ENCODE assay signal across 1 cellular context in genomic region chr12:46664771-46665287, GRCh38.
A peak's percentile ranks its signal among the peaks of the same experiment; 100 is the strongest.
TF ChIP-seq lines count a peak whose summit lies in the region.

No MANE protein-coding gene starts in this region.

TF ChIP-seq in HEK293, 187 proteins besides CTCF, POLR2A, EP300 and RAD21 (continued from another document and continues in another):
- TF ChIP-seq ZNF280C (tag by site-specific recombination; IDR thresholded peaks at IDR 0.05), result no peak
- TF ChIP-seq ZBTB44 (tag by site-specific recombination; IDR thresholded peaks at IDR 0.05), result peak; percentile 10; the same call in 1 of the 2 replicates
- no peak for TF ChIP-seq ZNF530 (tag by site-specific recombination; IDR thresholded peaks at IDR 0.05; ENCODE audit: low read depth)
- no peak for TF ChIP-seq KLF1 (tag by site-specific recombination; IDR thresholded peaks at IDR 0.05)
- no peak for TF ChIP-seq EGR2 (tag by site-specific recombination; IDR thresholded peaks at IDR 0.05; ENCODE audit: low read depth)
- no peak for TF ChIP-seq ZNF169 (tag by site-specific recombination; IDR thresholded peaks at IDR 0.05)
- no peak for TF ChIP-seq ZNF560 (tag by site-specific recombination; IDR thresholded peaks at IDR 0.05; ENCODE audit: borderline replicate concordance)
- no peak for TF ChIP-seq ZNF580 (tag by site-specific recombination; IDR thresholded peaks at IDR 0.05)
- TF ChIP-seq ZFP69B (tag by site-specific recombination; IDR thresholded peaks at IDR 0.05), result 0 out of 2 replicates have a peak, but pooled peaks have one; percentile 39
- TF ChIP-seq HOXC10 (CRISPR knock-in tag; IDR thresholded peaks at IDR 0.05), result no peak
- TF ChIP-seq FEZF1 (tag by site-specific recombination; IDR thresholded peaks at IDR 0.05), result no peak
- TF ChIP-seq ZNF830 (tag by site-specific recombination; IDR thresholded peaks at IDR 0.05; ENCODE audit: low read depth), result no peak
- 0 out of 2 replicates have a peak, but pooled peaks have one; percentile 13 for TF ChIP-seq ZBTB17 (tag by site-specific recombination; IDR thresholded peaks at IDR 0.05)
- TF ChIP-seq ZNF707 (tag by site-specific recombination; IDR thresholded peaks at IDR 0.05), result no peak
- peak; percentile 91 for TF ChIP-seq PRDM4 (tag by site-specific recombination; IDR thresholded peaks at IDR 0.05)
- TF ChIP-seq ZNF514 (tag by site-specific recombination; IDR thresholded peaks at IDR 0.05), result no peak
- TF ChIP-seq ZBTB11 (tag by site-specific recombination; conservative IDR thresholded peaks at IDR 0.05; ENCODE audit: low read depth), result no peak
- TF ChIP-seq ZNF600 (tag by site-specific recombination; IDR thresholded peaks at IDR 0.05), result peak; percentile 85
- TF ChIP-seq ZNF114 (tag by site-specific recombination; IDR thresholded peaks at IDR 0.05), result no peak
- TF ChIP-seq ZNF280D (tag by site-specific recombination; IDR thresholded peaks at IDR 0.05), result no peak
- no peak for TF ChIP-seq ZBTB7A (tag by site-specific recombination; IDR thresholded peaks at IDR 0.05; ENCODE audit: low read depth)
- TF ChIP-seq ZFP3 (tag by site-specific recombination; IDR thresholded peaks at IDR 0.05; ENCODE audit: low read depth), result no peak
- TF ChIP-seq ZNF704 (tag by site-specific recombination; IDR thresholded peaks at IDR 0.05), result no peak
- TF ChIP-seq ZNF416 (tag by site-specific recombination; IDR thresholded peaks at IDR 0.05), result no peak
- TF ChIP-seq ZSCAN16 (tag by site-specific recombination; IDR thresholded peaks at IDR 0.05), result no peak
- no peak for TF ChIP-seq ZNF585B (tag by site-specific recombination; IDR thresholded peaks at IDR 0.05)
- peak; percentile 75 for TF ChIP-seq ZNF843 (tag by site-specific recombination; IDR thresholded peaks at IDR 0.05)
- TF ChIP-seq ZNF776 (tag by site-specific recombination; IDR thresholded peaks at IDR 0.05; ENCODE audit: borderline replicate concordance), result no peak
- no peak for TF ChIP-seq ZBTB49 (tag by site-specific recombination; IDR thresholded peaks at IDR 0.05; ENCODE audit: low read depth)
- TF ChIP-seq ZFP37 (tag by site-specific recombination; IDR thresholded peaks at IDR 0.05), result peak; percentile 79
- no peak for TF ChIP-seq ZNF138 (tag by site-specific recombination; IDR thresholded peaks at IDR 0.05; ENCODE audit: borderline replicate concordance)
- no peak for TF ChIP-seq ZNF777 (tag by site-specific recombination; IDR thresholded peaks at IDR 0.05; ENCODE audit: borderline replicate concordance)
- peak; percentile 93; the same call in 1 of the 2 replicates for TF ChIP-seq TRIM28 (IDR thresholded peaks at IDR 0.05; ENCODE audit: borderline replicate concordance, low read length)
- no peak for TF ChIP-seq ZNF302 (tag by site-specific recombination; IDR thresholded peaks at IDR 0.05; ENCODE audit: low read depth)
- no peak for TF ChIP-seq ZNF747 (tag by site-specific recombination; IDR thresholded peaks at IDR 0.05)
- no peak for TF ChIP-seq ZNF248 (tag by site-specific recombination; IDR thresholded peaks at IDR 0.05)
- TF ChIP-seq MEIS1 (CRISPR knock-in tag; IDR thresholded peaks at IDR 0.05; ENCODE audit: borderline replicate concordance), result no peak
- no peak for TF ChIP-seq ZNF19 (tag by site-specific recombination; IDR thresholded peaks at IDR 0.05; ENCODE audit: low read depth)
- no peak for TF ChIP-seq PRDM10 (tag by site-specific recombination; IDR thresholded peaks at IDR 0.05)
- no peak for TF ChIP-seq ZNF202 (tag by site-specific recombination; IDR thresholded peaks at IDR 0.05; ENCODE audit: borderline replicate concordance)
- TF ChIP-seq ZIC2 (tag by site-specific recombination; IDR thresholded peaks at IDR 0.05), result no peak
- no peak for TF ChIP-seq ZNF548 (tag by site-specific recombination; IDR thresholded peaks at IDR 0.05)
- no peak for TF ChIP-seq ZNF350 (tag by site-specific recombination; IDR thresholded peaks at IDR 0.05)
